ENCODE assay signal across 1 cellular context in genomic region chr13:60244381-60244780, GRCh38.
TF ChIP-seq lines count a peak whose summit lies in the region.

No MANE protein-coding gene starts in this region.

TF ChIP-seq in K562, 482 proteins besides CTCF, POLR2A, EP300 and RAD21 (continued from another document):
- TF ChIP-seq, protein P1, sequence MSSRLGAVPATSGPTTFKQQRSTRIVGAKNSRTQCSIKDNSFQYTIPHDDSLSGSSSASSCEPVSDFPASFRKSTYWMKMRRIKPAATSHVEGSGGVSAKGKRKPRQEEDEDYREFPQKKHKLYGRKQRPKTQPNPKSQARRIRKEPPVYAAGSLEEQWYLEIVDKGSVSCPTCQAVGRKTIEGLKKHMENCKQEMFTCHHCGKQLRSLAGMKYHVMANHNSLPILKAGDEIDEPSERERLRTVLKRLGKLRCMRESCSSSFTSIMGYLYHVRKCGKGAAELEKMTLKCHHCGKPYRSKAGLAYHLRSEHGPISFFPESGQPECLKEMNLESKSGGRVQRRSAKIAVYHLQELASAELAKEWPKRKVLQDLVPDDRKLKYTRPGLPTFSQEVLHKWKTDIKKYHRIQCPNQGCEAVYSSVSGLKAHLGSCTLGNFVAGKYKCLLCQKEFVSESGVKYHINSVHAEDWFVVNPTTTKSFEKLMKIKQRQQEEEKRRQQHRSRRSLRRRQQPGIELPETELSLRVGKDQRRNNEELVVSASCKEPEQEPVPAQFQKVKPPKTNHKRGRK (tag; IDR thresholded peaks at IDR 0.05) = peak; percentile 30; the same call in 1 of the 2 replicates
- TF ChIP-seq, protein P2, sequence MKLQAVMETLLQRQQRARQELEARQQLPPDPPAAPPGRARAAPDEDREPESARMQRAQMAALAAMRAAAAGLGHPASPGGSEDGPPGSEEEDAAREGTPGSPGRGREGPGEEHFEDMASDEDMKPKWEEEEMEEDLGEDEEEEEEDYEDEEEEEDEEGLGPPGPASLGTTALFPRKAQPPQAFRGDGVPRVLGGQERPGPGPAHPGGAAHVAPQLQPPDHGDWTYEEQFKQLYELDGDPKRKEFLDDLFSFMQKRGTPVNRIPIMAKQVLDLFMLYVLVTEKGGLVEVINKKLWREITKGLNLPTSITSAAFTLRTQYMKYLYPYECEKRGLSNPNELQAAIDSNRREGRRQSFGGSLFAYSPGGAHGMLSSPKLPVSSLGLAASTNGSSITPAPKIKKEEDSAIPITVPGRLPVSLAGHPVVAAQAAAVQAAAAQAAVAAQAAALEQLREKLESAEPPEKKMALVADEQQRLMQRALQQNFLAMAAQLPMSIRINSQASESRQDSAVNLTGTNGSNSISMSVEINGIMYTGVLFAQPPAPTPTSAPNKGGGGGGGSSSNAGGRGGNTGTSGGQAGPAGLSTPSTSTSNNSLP (IDR thresholded peaks at IDR 0.05; ENCODE audit: borderline replicate concordance, low read depth, low read length) = no peak
- TF ChIP-seq, protein P3, sequence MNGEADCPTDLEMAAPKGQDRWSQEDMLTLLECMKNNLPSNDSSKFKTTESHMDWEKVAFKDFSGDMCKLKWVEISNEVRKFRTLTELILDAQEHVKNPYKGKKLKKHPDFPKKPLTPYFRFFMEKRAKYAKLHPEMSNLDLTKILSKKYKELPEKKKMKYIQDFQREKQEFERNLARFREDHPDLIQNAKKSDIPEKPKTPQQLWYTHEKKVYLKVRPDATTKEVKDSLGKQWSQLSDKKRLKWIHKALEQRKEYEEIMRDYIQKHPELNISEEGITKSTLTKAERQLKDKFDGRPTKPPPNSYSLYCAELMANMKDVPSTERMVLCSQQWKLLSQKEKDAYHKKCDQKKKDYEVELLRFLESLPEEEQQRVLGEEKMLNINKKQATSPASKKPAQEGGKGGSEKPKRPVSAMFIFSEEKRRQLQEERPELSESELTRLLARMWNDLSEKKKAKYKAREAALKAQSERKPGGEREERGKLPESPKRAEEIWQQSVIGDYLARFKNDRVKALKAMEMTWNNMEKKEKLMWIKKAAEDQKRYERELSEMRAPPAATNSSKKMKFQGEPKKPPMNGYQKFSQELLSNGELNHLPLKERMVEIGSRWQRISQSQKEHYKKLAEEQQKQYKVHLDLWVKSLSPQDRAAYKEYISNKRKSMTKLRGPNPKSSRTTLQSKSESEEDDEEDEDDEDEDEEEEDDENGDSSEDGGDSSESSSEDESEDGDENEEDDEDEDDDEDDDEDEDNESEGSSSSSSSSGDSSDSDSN (IDR thresholded peaks at IDR 0.05; ENCODE audit: borderline replicate concordance in 1 of 2, low read depth in 2 of 2, low read length in 2 of 2) = no peak
- no peak for TF ChIP-seq ZBTB33 (CRISPR knock-in tag; IDR thresholded peaks at IDR 0.05)
- no peak for TF ChIP-seq ZBTB5 (IDR thresholded peaks at IDR 0.05)
- TF ChIP-seq, protein P4, sequence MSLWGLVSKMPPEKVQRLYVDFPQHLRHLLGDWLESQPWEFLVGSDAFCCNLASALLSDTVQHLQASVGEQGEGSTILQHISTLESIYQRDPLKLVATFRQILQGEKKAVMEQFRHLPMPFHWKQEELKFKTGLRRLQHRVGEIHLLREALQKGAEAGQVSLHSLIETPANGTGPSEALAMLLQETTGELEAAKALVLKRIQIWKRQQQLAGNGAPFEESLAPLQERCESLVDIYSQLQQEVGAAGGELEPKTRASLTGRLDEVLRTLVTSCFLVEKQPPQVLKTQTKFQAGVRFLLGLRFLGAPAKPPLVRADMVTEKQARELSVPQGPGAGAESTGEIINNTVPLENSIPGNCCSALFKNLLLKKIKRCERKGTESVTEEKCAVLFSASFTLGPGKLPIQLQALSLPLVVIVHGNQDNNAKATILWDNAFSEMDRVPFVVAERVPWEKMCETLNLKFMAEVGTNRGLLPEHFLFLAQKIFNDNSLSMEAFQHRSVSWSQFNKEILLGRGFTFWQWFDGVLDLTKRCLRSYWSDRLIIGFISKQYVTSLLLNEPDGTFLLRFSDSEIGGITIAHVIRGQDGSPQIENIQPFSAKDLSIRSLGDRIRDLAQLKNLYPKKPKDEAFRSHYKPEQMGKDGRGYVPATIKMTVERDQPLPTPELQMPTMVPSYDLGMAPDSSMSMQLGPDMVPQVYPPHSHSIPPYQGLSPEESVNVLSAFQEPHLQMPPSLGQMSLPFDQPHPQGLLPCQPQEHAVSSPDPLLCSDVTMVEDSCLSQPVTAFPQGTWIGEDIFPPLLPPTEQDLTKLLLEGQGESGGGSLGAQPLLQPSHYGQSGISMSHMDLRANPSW (CRISPR knock-in tag; IDR thresholded peaks at IDR 0.05) = no peak
- TF ChIP-seq EWSR1 (IDR thresholded peaks at IDR 0.05; ENCODE audit: borderline replicate concordance, low read depth, partially characterized antibody) = no peak
- TF ChIP-seq PHB (CRISPR knock-in tag; IDR thresholded peaks at IDR 0.05) = no peak
